ENCODE assay signal across 25 cellular contexts in genomic region chr4:78018271-78019049, GRCh38. TPM values are rescaled to one million over a fixed set of nuclear protein-coding genes. Genes with fewer than 3 reads are reported as not detected.
"Had no signal": no experiment of that assay in that cellular context is flagged by ENCODE, and none has a peak within 500 bp of the region (broad histone marks: within the 10 kb centered on the region; RNA-seq: fewer than 3 reads in every experiment).

No MANE protein-coding gene starts in this region.

- H3K27me3 Mint-ChIP-seq: activated CD4-positive, alpha-beta memory T cell treated with anti-CD3 and anti-CD28 coated beads, Interleukin-2, amount 10 ng/mL, durations not matched to agents 7 days and 5 days; stimulated activated naive CD8-positive, alpha-beta T cell treated with anti-CD3 and anti-CD28 coated beads, Interleukin-15, amount 100 ng/mL, for 72 hours; type B pancreatic cell had no signal

- ATAC-seq: activated T-helper 17 cell treated with anti-CD3 and anti-CD28 coated beads, Interleukin-2, amount 50 U/mL, for 72 hours; left ventricle myocardium superior; naive thymus-derived CD4-positive, alpha-beta T cell; stimulated activated naive CD8-positive, alpha-beta T cell treated with anti-CD3 and anti-CD28 coated beads, Interleukin-15, amount 100 ng/mL, for 72 hours had no signal

- H3K27ac Mint-ChIP-seq: activated B cell treated with CpG ODN at 0.5 μM for 24 hours; activated CD4-positive, alpha-beta memory T cell treated with anti-CD3 and anti-CD28 coated beads, Interleukin-2, amount 10 ng/mL, durations not matched to agents 7 days and 5 days; activated naive CD8-positive, alpha-beta T cell treated with anti-CD3 and anti-CD28 coated beads, Interleukin-2, amount 10 ng/mL, durations not matched to agents 7 days and 5 days; activated T-helper 17 cell treated with anti-CD3 and anti-CD28 coated beads, Interleukin-2, amount 50 U/mL, for 72 hours; brain; naive thymus-derived CD4-positive, alpha-beta T cell; stimulated activated naive CD8-positive, alpha-beta T cell treated with anti-CD3 and anti-CD28 coated beads, Interleukin-15, amount 100 ng/mL, for 72 hours; T-helper 2 cell treated with Interferon-gamma antibody and Interleukin-4, amounts not matched to agents 5 μg/mL and 100 μg/mL, for 36 hours; type B pancreatic cell had no signal

- H3K27ac ChIP-seq: coronary artery, right atrium auricular region, suprapubic skin had no signal

- H3K9me3 ChIP-seq: right atrium auricular region, suprapubic skin had no signal

- H3K9me3 Mint-ChIP-seq: activated B cell treated with CpG ODN at 0.5 μM for 24 hours; activated CD4-positive, alpha-beta memory T cell treated with anti-CD3 and anti-CD28 coated beads, Interleukin-2, amount 10 ng/mL, durations not matched to agents 7 days and 5 days; activated T-helper 17 cell treated with anti-CD3 and anti-CD28 coated beads, Interleukin-2, amount 50 U/mL, for 72 hours; brain; central memory CD8-positive, alpha-beta T cell; stimulated activated naive CD8-positive, alpha-beta T cell treated with anti-CD3 and anti-CD28 coated beads, Interleukin-15, amount 100 ng/mL, for 72 hours; T-helper 2 cell treated with Interferon-gamma antibody and Interleukin-4, amounts not matched to agents 5 μg/mL and 100 μg/mL, for 36 hours; type B pancreatic cell had no signal

- H3K27me3 ChIP-seq: right atrium auricular region, suprapubic skin had no signal

- H3K4me1 Mint-ChIP-seq: activated B cell treated with CpG ODN at 0.5 μM for 24 hours; activated CD4-positive, alpha-beta memory T cell treated with anti-CD3 and anti-CD28 coated beads, Interleukin-2, amount 10 ng/mL, durations not matched to agents 7 days and 5 days; activated naive CD8-positive, alpha-beta T cell treated with anti-CD3 and anti-CD28 coated beads, Interleukin-2, amount 10 ng/mL, durations not matched to agents 7 days and 5 days; brain; central memory CD8-positive, alpha-beta T cell; naive thymus-derived CD4-positive, alpha-beta T cell; stimulated activated naive CD8-positive, alpha-beta T cell treated with anti-CD3 and anti-CD28 coated beads, Interleukin-15, amount 100 ng/mL, for 72 hours had no signal

- H3K4me3 ChIP-seq: coronary artery, right atrium auricular region, suprapubic skin had no signal

- FAIRE-seq: keratinocyte had no signal

- H3K4me3 Mint-ChIP-seq: activated B cell treated with CpG ODN at 0.5 μM for 24 hours; activated CD4-positive, alpha-beta memory T cell treated with anti-CD3 and anti-CD28 coated beads, Interleukin-2, amount 10 ng/mL, durations not matched to agents 7 days and 5 days; activated naive CD8-positive, alpha-beta T cell treated with anti-CD3 and anti-CD28 coated beads, Interleukin-2, amount 10 ng/mL, durations not matched to agents 7 days and 5 days; activated T-helper 17 cell treated with anti-CD3 and anti-CD28 coated beads, Interleukin-2, amount 50 U/mL, for 72 hours; brain; central memory CD8-positive, alpha-beta T cell; naive thymus-derived CD4-positive, alpha-beta T cell; stimulated activated naive CD8-positive, alpha-beta T cell treated with anti-CD3 and anti-CD28 coated beads, Interleukin-15, amount 100 ng/mL, for 72 hours; T-helper 2 cell treated with Interferon-gamma antibody and Interleukin-4, amounts not matched to agents 5 μg/mL and 100 μg/mL, for 36 hours; type B pancreatic cell had no signal

- H3K36me3 ChIP-seq: right atrium auricular region, suprapubic skin had no signal

- H3K4me1 ChIP-seq: right atrium auricular region, suprapubic skin had no signal

- H3K36me3 Mint-ChIP-seq: activated naive CD8-positive, alpha-beta T cell treated with anti-CD3 and anti-CD28 coated beads, Interleukin-2, amount 10 ng/mL, durations not matched to agents 7 days and 5 days; brain; naive thymus-derived CD4-positive, alpha-beta T cell; type B pancreatic cell had no signal

- DNase-seq: activated B cell treated with CpG ODN at 0.5 μM for 24 hours; activated CD4-positive, alpha-beta memory T cell treated with anti-CD3 and anti-CD28 coated beads, Interleukin-2, amount 10 ng/mL, durations not matched to agents 7 days and 5 days; activated CD4-positive, alpha-beta T cell treated with anti-CD3 and anti-CD28 coated beads for 4 hours; activated naive CD4-positive, alpha-beta T cell; activated naive CD8-positive, alpha-beta T cell treated with anti-CD3 and anti-CD28 coated beads, Interleukin-2, amount 10 ng/mL, durations not matched to agents 7 days and 5 days; activated T-cell treated with anti-CD3 and anti-CD28 coated beads, Interleukin-2, amount 50 U/mL, for 1 hour; erythroblast; foreskin melanocyte; glutamatergic neuron; hippocampal formation; left ventricle myocardium superior; naive thymus-derived CD4-positive, alpha-beta T cell; nucleus accumbens; stimulated activated CD4-positive, alpha-beta T cell treated with anti-CD3 and anti-CD28 coated beads, Interleukin-15, amount 100 ng/mL, for 24 hours; stimulated activated CD4-positive, alpha-beta T cell treated with anti-CD3 and anti-CD28 coated beads, Interleukin-2, amount 100 ng/mL, for 48 hours; stimulated activated naive CD8-positive, alpha-beta T cell treated with anti-CD3 and anti-CD28 coated beads, Interleukin-15, amount 100 ng/mL, for 72 hours had no signal

RNA-seq across cellular contexts. Expression of gene FRAS1, which starts 38.7 kb away (rescaled TPM):
- total RNA-seq: activated B cell treated with CpG ODN at 0.5 μM for 24 hours; activated CD4-positive, alpha-beta memory T cell treated with anti-CD3 and anti-CD28 coated beads, Interleukin-2, amount 10 ng/mL, durations not matched to agents 7 days and 5 days; activated T-helper 17 cell treated with anti-CD3 and anti-CD28 coated beads, Interleukin-2, amount 50 U/mL, for 72 hours had no signal
- polyA plus RNA-seq: naive thymus-derived CD4-positive, alpha-beta T cell had no signal
